In genomic region chr7:108627476-108628051, GRCh38 we compare ENCODE assay signal across 29 cellular contexts.
"Had no signal": no experiment of that assay in that cellular context is flagged by ENCODE, and none has a peak within 500 bp of the region (broad histone marks: within the 10 kb centered on the region; RNA-seq: fewer than 3 reads in every experiment).

No MANE protein-coding gene starts in this region.

- H3K4me3 Mint-ChIP-seq: activated naive CD4-positive, alpha-beta T cell treated with anti-CD3 and anti-CD28 coated beads, Interleukin-2, amount 10 ng/mL, durations not matched to agents 7 days and 5 days; activated naive CD8-positive, alpha-beta T cell treated with anti-CD3 and anti-CD28 coated beads, Interleukin-2, amount 10 ng/mL, durations not matched to agents 7 days and 5 days; activated T-helper 17 cell treated with anti-CD3 and anti-CD28 coated beads, Interleukin-2, amount 50 U/mL, for 72 hours; brain; T-helper 17 cell; T-helper 2 cell treated with Interferon-gamma antibody and Interleukin-4, amounts not matched to agents 5 μg/mL and 100 μg/mL, for 36 hours; WTC11 had no signal

- H3K36me3 Mint-ChIP-seq: activated naive CD4-positive, alpha-beta T cell treated with anti-CD3 and anti-CD28 coated beads, Interleukin-2, amount 10 ng/mL, durations not matched to agents 7 days and 5 days; activated naive CD4-positive, alpha-beta T cell treated with anti-CD3 and anti-CD28 coated beads, Interleukin-2, amount 50 U/mL, for 72 hours; activated naive CD8-positive, alpha-beta T cell treated with anti-CD3 and anti-CD28 coated beads, Interleukin-2, amount 10 ng/mL, durations not matched to agents 7 days and 5 days; brain had no signal

- H3K4me1 Mint-ChIP-seq: activated naive CD4-positive, alpha-beta T cell treated with anti-CD3 and anti-CD28 coated beads, Interleukin-2, amount 10 ng/mL, durations not matched to agents 7 days and 5 days; activated naive CD8-positive, alpha-beta T cell treated with anti-CD3 and anti-CD28 coated beads, Interleukin-2, amount 10 ng/mL, durations not matched to agents 7 days and 5 days; activated T-helper 17 cell treated with anti-CD3 and anti-CD28 coated beads, Interleukin-2, amount 50 U/mL, for 72 hours had no signal

- H3K9me3 Mint-ChIP-seq: activated naive CD4-positive, alpha-beta T cell treated with anti-CD3 and anti-CD28 coated beads, Interleukin-2, amount 10 ng/mL, durations not matched to agents 7 days and 5 days; activated naive CD4-positive, alpha-beta T cell treated with anti-CD3 and anti-CD28 coated beads, Interleukin-2, amount 50 U/mL, for 72 hours; activated naive CD8-positive, alpha-beta T cell treated with anti-CD3 and anti-CD28 coated beads, Interleukin-2, amount 10 ng/mL, durations not matched to agents 7 days and 5 days; activated T-helper 17 cell treated with anti-CD3 and anti-CD28 coated beads, Interleukin-2, amount 50 U/mL, for 72 hours; T-helper 2 cell treated with Interferon-gamma antibody and Interleukin-4, amounts not matched to agents 5 μg/mL and 100 μg/mL, for 36 hours had no signal

- H3K27ac Mint-ChIP-seq: activated naive CD4-positive, alpha-beta T cell treated with anti-CD3 and anti-CD28 coated beads, Interleukin-2, amount 10 ng/mL, durations not matched to agents 7 days and 5 days; activated naive CD4-positive, alpha-beta T cell treated with anti-CD3 and anti-CD28 coated beads, Interleukin-2, amount 50 U/mL, for 72 hours; activated naive CD8-positive, alpha-beta T cell treated with anti-CD3 and anti-CD28 coated beads, Interleukin-2, amount 10 ng/mL, durations not matched to agents 7 days and 5 days; activated T-helper 17 cell treated with anti-CD3 and anti-CD28 coated beads, Interleukin-2, amount 50 U/mL, for 72 hours; T-helper 17 cell; T-helper 2 cell treated with Interferon-gamma antibody and Interleukin-4, amounts not matched to agents 5 μg/mL and 100 μg/mL, for 36 hours; WTC11 had no signal

- H3K9me3 ChIP-seq: ascending aorta, breast epithelium, colonic mucosa, esophagus squamous epithelium, gastroesophageal sphincter had no signal

- H3K4me1 ChIP-seq: ascending aorta, colonic mucosa had no signal

- H3K4me3 ChIP-seq: ascending aorta, breast epithelium, cardiac muscle cell, colonic mucosa, esophagus squamous epithelium, gastroesophageal sphincter had no signal

- H3K27ac ChIP-seq: ascending aorta, breast epithelium, cardiac muscle cell, colonic mucosa, epithelial cell of prostate, esophagus squamous epithelium, gastroesophageal sphincter, VCaP had no signal

- H3K27me3 ChIP-seq: ascending aorta, breast epithelium, cardiac muscle cell, colonic mucosa, esophagus squamous epithelium, gastroesophageal sphincter had no signal

- ATAC-seq: activated T-helper 17 cell treated with anti-CD3 and anti-CD28 coated beads, Interleukin-2, amount 50 U/mL, for 72 hours; gastroesophageal sphincter; SK-N-SH treated with all-trans-retinoic acid at 6 μM for 48 hours; T-helper 17 cell; WTC11 had no signal

- DNase-seq: activated CD4-positive, alpha-beta T cell treated with anti-CD3 and anti-CD28 coated beads, Interleukin-2, amount 50 U/mL, for 1 hour; activated CD4-positive, alpha-beta T cell treated with anti-CD3 and anti-CD28 coated beads, Interleukin-2, amount 50 U/mL, for 48 hours; activated CD8-positive, alpha-beta memory T cell treated with anti-CD3 and anti-CD28 coated beads, Interleukin-2, amount 50 U/mL, for 48 hours; activated effector memory CD4-positive, alpha-beta T cell treated with Interleukin-2 at 50 U/mL for 16 hours; activated gamma-delta T cell treated with Interleukin-2 at 50 U/mL for 16 hours; activated naive CD4-positive, alpha-beta T cell treated with anti-CD3 and anti-CD28 coated beads, Interleukin-2, amount 10 ng/mL, durations not matched to agents 7 days and 5 days; activated naive CD8-positive, alpha-beta T cell treated with anti-CD3 and anti-CD28 coated beads, Interleukin-2, amount 10 ng/mL, durations not matched to agents 7 days and 5 days; activated T-cell treated with anti-CD3 and anti-CD28 coated beads for 4 hours; central memory CD4-positive, alpha-beta T cell; cerebellar nuclear complex; colonic mucosa; effector CD8-positive, alpha-beta T cell; esophagus squamous epithelium; foreskin melanocyte; head of caudate nucleus; T-helper 1 cell; T-helper 17 cell had no signal

- H3K36me3 ChIP-seq: ascending aorta, breast epithelium, cardiac muscle cell, colonic mucosa, esophagus squamous epithelium, gastroesophageal sphincter had no signal
